ENCODE assay signal across 8 cellular contexts in the genomic region with DNA sequence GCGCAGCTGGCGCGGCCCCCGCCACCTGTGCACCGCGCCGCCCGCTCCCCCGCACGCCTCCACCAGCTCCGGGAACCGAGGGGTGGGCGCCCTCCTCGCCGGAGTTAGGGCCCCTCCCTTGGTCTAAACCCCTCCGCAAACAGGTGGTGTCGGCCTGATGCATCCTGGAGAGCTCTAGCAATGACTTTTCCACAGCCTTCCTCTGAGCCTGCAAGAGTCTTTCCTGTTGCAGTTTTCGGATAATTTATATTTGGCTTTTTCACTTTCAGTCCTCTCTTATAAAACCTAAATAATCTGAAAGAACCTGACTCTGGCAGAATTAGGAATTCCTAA. TPM values are rescaled to one million over a fixed set of nuclear protein-coding genes. Genes with fewer than 3 reads are reported as not detected.
A peak's percentile ranks its signal among the peaks of the same experiment; 100 is the strongest.
DNase-seq lines count a peak whose midpoint lies in the region; ATAC-seq, FAIRE-seq and TF ChIP-seq lines count a peak whose summit lies in the region.

No MANE protein-coding gene starts in this region.

- no peaks in the 10 kb centered on the region for H3K79me1 ChIP-seq in mesenchymal stem cell (replicated peaks; ENCODE audit: low read length, poor library complexity, severe bottlenecking)

- no peak overlapping the region for H3K14ac ChIP-seq in mesenchymal stem cell (ENCODE audit: low read length in 2 of 2)

- no peak overlapping the region for H3K9ac ChIP-seq in astrocyte (ENCODE audit: low read length)
- H3K9ac ChIP-seq in mesenchymal stem cell (ENCODE audit: low read length) = no peak overlapping the region

- no peak for FAIRE-seq in astrocyte (lab: Jason Lieb, UNC)

- H3K4me3 ChIP-seq in astrocyte (ENCODE audit: insufficient read depth, low read depth, low read length) (peak overlapping the region; percentile 59), mesenchymal stem cell (ENCODE audit: insufficient read depth in 1 of 2, low read depth in 1 of 2, low read length in 2 of 2) (peak overlapping the region; percentile 60 to 75), vagina (peak overlapping the region; percentile 43 to 46)

- H3K4me1 ChIP-seq in astrocyte (ENCODE audit: insufficient read depth, low read length) = peaks cover 5% of the 10 kb centered on the region
- peaks cover 9% of the 10 kb centered on the region for H3K4me1 ChIP-seq in mesenchymal stem cell (ENCODE audit: control insufficient read depth, insufficient read depth, low read depth, low read length)
- H3K4me1 ChIP-seq in vagina = peaks cover 6% of the 10 kb centered on the region

- peaks cover 6% of the 10 kb centered on the region for H3K4me1 Mint-ChIP-seq in stimulated activated naive CD8-positive, alpha-beta T cell treated with anti-CD3 and anti-CD28 coated beads, Interleukin-15, Interleukin-2, amounts not matched to agents 100 ng/mL and 50 ng/mL, for 24 hours (ENCODE audit: low read depth)
- no peaks in the 10 kb centered on the region for H3K4me1 Mint-ChIP-seq in astrocyte (ENCODE audit: low read depth, unreplicated experiment)

- intact Hi-C loops in vagina (cut with DNase I) = no loop called here

- no peaks in the 10 kb centered on the region for H3K36me3 Mint-ChIP-seq in stimulated activated naive CD8-positive, alpha-beta T cell treated with anti-CD3 and anti-CD28 coated beads, Interleukin-15, Interleukin-2, amounts not matched to agents 100 ng/mL and 50 ng/mL, for 24 hours (ENCODE audit: low read depth)
- H3K36me3 Mint-ChIP-seq in astrocyte (ENCODE audit: low read depth, unreplicated experiment) = no peaks in the 10 kb centered on the region

- no peak overlapping the region for H3K18ac ChIP-seq in mesenchymal stem cell (ENCODE audit: low read depth in 1 of 2, low read length in 2 of 2)

- TF ChIP-seq CTCF in astrocyte (IDR thresholded peaks at IDR 0.05; ENCODE audit: insufficient read depth, low read depth, low read length) (no peak), vagina (IDR thresholded peaks at IDR 0.05) (peak in 1 of 3 experiments; percentile 31)

- DNase-seq in stimulated activated naive CD8-positive, alpha-beta T cell treated with anti-CD3 and anti-CD28 coated beads, Interleukin-15, Interleukin-2, amounts not matched to agents 100 U/mL and 50 U/mL, for 24 hours = no peak
- no peak for DNase-seq in astrocyte (ENCODE audit: low read depth)
- peak; percentile 1 for DNase-seq in mesenchymal stem cell
- DNase-seq in vagina (ENCODE audit: extremely low spot score in 2 of 2) = no peak
- DNase-seq in NCI-H446 treated with DMSO at 0.1 percent for 48 hours (lab: John Stamatoyannopoulos, UW) = no peak

- H3K36me3 ChIP-seq in astrocyte (ENCODE audit: insufficient read depth, low read length) = no peaks in the 10 kb centered on the region
- no peaks in the 10 kb centered on the region for H3K36me3 ChIP-seq in mesenchymal stem cell (ENCODE audit: control insufficient read depth in 1 of 2, insufficient read depth in 2 of 2, low read depth in 1 of 2, low read length in 2 of 2)
- H3K36me3 ChIP-seq in vagina = no peaks in the 10 kb centered on the region

- peak overlapping the region; percentile 70 for H3K4me3 Mint-ChIP-seq in stimulated activated naive CD8-positive, alpha-beta T cell treated with anti-CD3 and anti-CD28 coated beads, Interleukin-15, Interleukin-2, amounts not matched to agents 100 ng/mL and 50 ng/mL, for 24 hours
- peak overlapping the region; percentile 76 for H3K4me3 Mint-ChIP-seq in astrocyte (ENCODE audit: unreplicated experiment)

- no peak overlapping the region for H3K27ac ChIP-seq in astrocyte (ENCODE audit: low read depth, low read length)
- H3K27ac ChIP-seq in mesenchymal stem cell (ENCODE audit: low read length, poor library complexity, severe bottlenecking) = no peak overlapping the region
- no peak overlapping the region for H3K27ac ChIP-seq in vagina

- H2BK5ac ChIP-seq in mesenchymal stem cell (ENCODE audit: low read depth, low read length, poor library complexity, severe bottlenecking) = no peak overlapping the region

- no peak overlapping the region for H3K4ac ChIP-seq in mesenchymal stem cell (ENCODE audit: low read depth in 1 of 2, low read length in 2 of 2)

- H4K8ac ChIP-seq in mesenchymal stem cell (ENCODE audit: low read length) = no peak overlapping the region

- peak overlapping the region; percentile 87 for H3K4me2 ChIP-seq in astrocyte (ENCODE audit: low read length)
- H3K4me2 ChIP-seq in mesenchymal stem cell (ENCODE audit: low read length, poor library complexity, severe bottlenecking) = peak overlapping the region; percentile 77

- TF ChIP-seq POLR2A in vagina (IDR thresholded peaks at IDR 0.05) = no peak

- H2AK5ac ChIP-seq in mesenchymal stem cell (ENCODE audit: low read length, severe bottlenecking) = no peak overlapping the region

- H3K27me3 ChIP-seq in astrocyte (ENCODE audit: insufficient read depth, low read length) = peaks cover 35% of the 10 kb centered on the region
- H3K27me3 ChIP-seq in mesenchymal stem cell (ENCODE audit: control insufficient read depth in 1 of 2, insufficient read depth in 1 of 2, low read length in 2 of 2) = peaks cover 37 to 56% of the 10 kb centered on the region in 2 experiments
- no peaks in the 10 kb centered on the region for H3K27me3 ChIP-seq in vagina

- H3K23ac ChIP-seq in mesenchymal stem cell (ENCODE audit: low read length in 2 of 2) = no peak overlapping the region

- H2BK120ac ChIP-seq in mesenchymal stem cell (ENCODE audit: low read depth, low read length) = no peak overlapping the region

- no peaks in the 10 kb centered on the region for H3K79me2 ChIP-seq in astrocyte (ENCODE audit: insufficient read depth, low read length)

- no peaks in the 10 kb centered on the region for H4K20me1 ChIP-seq in astrocyte (ENCODE audit: insufficient read depth, low read length)

- H2AFZ ChIP-seq in astrocyte (ENCODE audit: low read depth, low read length) (peak overlapping the region; percentile 14), mesenchymal stem cell (ENCODE audit: low read depth, low read length) (peak overlapping the region; percentile 30)

- no peaks in the 10 kb centered on the region for H3K9me3 ChIP-seq in astrocyte (ENCODE audit: insufficient read depth, low read depth, low read length)
- H3K9me3 ChIP-seq in mesenchymal stem cell (ENCODE audit: control insufficient read depth, low read length) = no peaks in the 10 kb centered on the region
- H3K9me3 ChIP-seq in vagina = no peaks in the 10 kb centered on the region

- H4K91ac ChIP-seq in mesenchymal stem cell (ENCODE audit: low read length) = no peak overlapping the region

- H2BK12ac ChIP-seq in mesenchymal stem cell (ENCODE audit: low read length in 2 of 2) = no peak overlapping the region

- peaks cover 58% of the 10 kb centered on the region for H3K27me3 Mint-ChIP-seq in stimulated activated naive CD8-positive, alpha-beta T cell treated with anti-CD3 and anti-CD28 coated beads, Interleukin-15, Interleukin-2, amounts not matched to agents 100 ng/mL and 50 ng/mL, for 24 hours
- H3K27me3 Mint-ChIP-seq in astrocyte (ENCODE audit: low read depth, unreplicated experiment) = peaks cover 9% of the 10 kb centered on the region

- H3K27ac Mint-ChIP-seq in stimulated activated naive CD8-positive, alpha-beta T cell treated with anti-CD3 and anti-CD28 coated beads, Interleukin-15, Interleukin-2, amounts not matched to agents 100 ng/mL and 50 ng/mL, for 24 hours = no peak overlapping the region
- H3K27ac Mint-ChIP-seq in astrocyte (ENCODE audit: unreplicated experiment) = no peak overlapping the region

- 6% methylated on average over 18 of the region's 18 CpGs for WGBS in mesenchymal stem cell

- ATAC-seq in stimulated activated naive CD8-positive, alpha-beta T cell treated with anti-CD3 and anti-CD28 coated beads, Interleukin-15, Interleukin-2, amounts not matched to agents 100 U/mL and 50 U/mL, for 24 hours = no peak
- ATAC-seq in HG02610 (IDR thresholded peaks at IDR 0.05; ENCODE audit: unreplicated experiment) (no peak), HG02759 (IDR thresholded peaks at IDR 0.05; ENCODE audit: unreplicated experiment) (no peak)

- H2BK15ac ChIP-seq in mesenchymal stem cell (ENCODE audit: low read depth, poor library complexity, severe bottlenecking) = no peak overlapping the region

- no peaks in the 10 kb centered on the region for H3K9me3 Mint-ChIP-seq in stimulated activated naive CD8-positive, alpha-beta T cell treated with anti-CD3 and anti-CD28 coated beads, Interleukin-15, Interleukin-2, amounts not matched to agents 100 ng/mL and 50 ng/mL, for 24 hours
- H3K9me3 Mint-ChIP-seq in astrocyte (ENCODE audit: unreplicated experiment) = no peaks in the 10 kb centered on the region

RNA-seq across cellular contexts. Expression of gene IGSF11, which starts 0.3 kb away (rescaled TPM):
- total RNA-seq in astrocyte (0.22 and 0.39 TPM in 2 replicates), vagina (3.4 TPM)
- not detected for polyA plus RNA-seq in mesenchymal stem cell (2013, experiment 1 of 2)
- 0.08 TPM for polyA plus RNA-seq in mesenchymal stem cell (2013, experiment 2 of 2)
